Comparison of ENCODE assay signal across 8 cellular contexts in genomic region chr5:133051547-133052316, GRCh38. TPM values are rescaled to one million over a fixed set of nuclear protein-coding genes. Genes with fewer than 3 reads are reported as not detected.
DNase-seq lines count a peak whose midpoint lies in the region; ATAC-seq and TF ChIP-seq lines count a peak whose summit lies in the region.

HSPA4 (plus strand) TSS chr5:133052013; CDS start chr5:133052251, 238 bp downstream.

- no peaks in the 10 kb centered on the region for H3K27me3 ChIP-seq in SU-DHL-6 (ENCODE audit: low read length)
- H3K27me3 ChIP-seq in thymus (ENCODE audit: control insufficient read depth, insufficient read depth): no peaks in the 10 kb centered on the region

- no peaks in the 10 kb centered on the region for H3K9me3 Mint-ChIP-seq in activated naive CD8-positive, alpha-beta T cell treated with anti-CD3 and anti-CD28 coated beads, Interleukin-2, amount 10 ng/mL, durations not matched to agents 7 days and 5 days
- H3K9me3 Mint-ChIP-seq in osteocyte (ENCODE audit: unreplicated experiment): no peaks in the 10 kb centered on the region

- H3K79me2 ChIP-seq in SU-DHL-6 (ENCODE audit: insufficient read depth, low read length): peaks cover 58% of the 10 kb centered on the region

- peak; percentile 84 for TF ChIP-seq POLR2A in GM10847 (IDR thresholded peaks at IDR 0.05; ENCODE audit: extremely low read depth, insufficient read length)

- no peak for TF ChIP-seq CTCF in SU-DHL-6 (IDR thresholded peaks at IDR 0.05; ENCODE audit: insufficient read depth, low read length, poor library complexity, severe bottlenecking)
- no peak for TF ChIP-seq CTCF in osteocyte (IDR thresholded peaks at IDR 0.05)

- H2AFZ ChIP-seq in SU-DHL-6 (ENCODE audit: low read depth, low read length, severe bottlenecking): peak within 1 kb of the TSS; percentile 79

- H3K27ac ChIP-seq in SU-DHL-6 (ENCODE audit: low read depth, low read length) (peak within 1 kb of the TSS; percentile 94), thymus (ENCODE audit: low read depth) (peak within 1 kb of the TSS; percentile 100)

- H3K4me3 ChIP-seq in SU-DHL-6 (ENCODE audit: insufficient read depth, low read length, poor library complexity, severe bottlenecking): peak within 1 kb of the TSS; percentile 98
- H3K4me3 ChIP-seq in thymus (ENCODE audit: low read length): peak within 1 kb of the TSS; percentile 100

- peaks cover 29% of the 10 kb centered on the region for H3K4me1 ChIP-seq in thymus (ENCODE audit: control insufficient read depth, insufficient read depth, low read length)

- H3K27ac Mint-ChIP-seq in activated naive CD8-positive, alpha-beta T cell treated with anti-CD3 and anti-CD28 coated beads, Interleukin-2, amount 10 ng/mL, durations not matched to agents 7 days and 5 days: peak within 1 kb of the TSS; percentile 100
- peak within 1 kb of the TSS; percentile 99 for H3K27ac Mint-ChIP-seq in osteocyte (ENCODE audit: unreplicated experiment)

- intact Hi-C loops in head of caudate nucleus (cut with DNase I): loop anchor here (5.0 kb wide), 1 partner anchor 89 kb away; the partner anchor contains the start of gene AFF4

- peaks cover 17% of the 10 kb centered on the region; the same call in 1 of the 2 replicates for H4K20me1 ChIP-seq in SU-DHL-6 (ENCODE audit: low read depth, low read length)

- peak; percentile 85 for ATAC-seq in HG02678 (IDR thresholded peaks at IDR 0.05; ENCODE audit: unreplicated experiment)
- ATAC-seq in activated naive CD8-positive, alpha-beta T cell treated with anti-CD3 and anti-CD28 coated beads, Interleukin-2, amount 10 ng/mL, durations not matched to agents 7 days and 5 days (ENCODE audit: low read depth): peak; percentile 79

- H3K9ac ChIP-seq in SU-DHL-6 (ENCODE audit: low read length): peak within 1 kb of the TSS; percentile 95

- POLR2A ChIA-PET in activated naive CD8-positive, alpha-beta T cell treated with anti-CD3 and anti-CD28 coated beads, Interleukin-2, amount 10 ng/mL, durations not matched to agents 7 days and 5 days (lab: Charles Lee): interaction anchor here (0.6 to 2.6 kb wide), 18 partner anchors 11 to 953 kb away, joined by 3 to 33 read pairs (median 4); partner anchors contain the start of genes AFF4, GDF9, RAD50 and UQCRQ

- DNase-seq in NCI-H128 (lab: John Stamatoyannopoulos, UW; ENCODE audit: unreplicated experiment): peak; percentile 83
- peak; percentile 94 for DNase-seq in activated naive CD8-positive, alpha-beta T cell treated with anti-CD3 and anti-CD28 coated beads, Interleukin-2, amount 10 ng/mL, durations not matched to agents 7 days and 5 days
- DNase-seq in head of caudate nucleus: peak; percentile 96 to 100 (median 99)
- DNase-seq in osteocyte (ENCODE audit: extremely low spot score, unreplicated experiment): peak; percentile 99

- no peaks in the 10 kb centered on the region for H3K27me3 Mint-ChIP-seq in activated naive CD8-positive, alpha-beta T cell treated with anti-CD3 and anti-CD28 coated beads, Interleukin-2, amount 10 ng/mL, durations not matched to agents 7 days and 5 days
- H3K27me3 Mint-ChIP-seq in osteocyte (ENCODE audit: unreplicated experiment): no peaks in the 10 kb centered on the region

- H3K9me2 ChIP-seq in SU-DHL-6 (replicated peaks; ENCODE audit: insufficient read depth, low read length): no peaks in the 10 kb centered on the region

- H3K9me3 ChIP-seq in SU-DHL-6 (ENCODE audit: insufficient read depth, low read length) (no peaks in the 10 kb centered on the region), thymus (ENCODE audit: control insufficient read depth) (no peaks in the 10 kb centered on the region)

- H3K4me1 Mint-ChIP-seq in activated naive CD8-positive, alpha-beta T cell treated with anti-CD3 and anti-CD28 coated beads, Interleukin-2, amount 10 ng/mL, durations not matched to agents 7 days and 5 days: peaks cover 36% of the 10 kb centered on the region
- H3K4me1 Mint-ChIP-seq in osteocyte (ENCODE audit: unreplicated experiment): peaks cover 58% of the 10 kb centered on the region

- peak within 1 kb of the TSS; percentile 95 for H3K4me2 ChIP-seq in SU-DHL-6 (ENCODE audit: low read depth, low read length, poor library complexity, severe bottlenecking)

- WGBS in thymus: under 1% methylated on average over 68 of the region's 68 CpGs

- H3K36me3 ChIP-seq in SU-DHL-6 (ENCODE audit: low read length): no peaks in the 10 kb centered on the region
- no peaks in the 10 kb centered on the region for H3K36me3 ChIP-seq in thymus (ENCODE audit: control insufficient read depth, insufficient read depth)

- peaks cover 11% of the 10 kb centered on the region for H3F3A ChIP-seq in SU-DHL-6 (ENCODE audit: insufficient read depth)

- H3K36me3 Mint-ChIP-seq in activated naive CD8-positive, alpha-beta T cell treated with anti-CD3 and anti-CD28 coated beads, Interleukin-2, amount 10 ng/mL, durations not matched to agents 7 days and 5 days: peaks cover 12% of the 10 kb centered on the region
- no peaks in the 10 kb centered on the region for H3K36me3 Mint-ChIP-seq in osteocyte (ENCODE audit: unreplicated experiment)

- peak within 1 kb of the TSS; percentile 98 for H3K4me3 Mint-ChIP-seq in activated naive CD8-positive, alpha-beta T cell treated with anti-CD3 and anti-CD28 coated beads, Interleukin-2, amount 10 ng/mL, durations not matched to agents 7 days and 5 days
- peak within 1 kb of the TSS; percentile 94 for H3K4me3 Mint-ChIP-seq in osteocyte (ENCODE audit: unreplicated experiment)

RNA-seq across cellular contexts. Expression of gene HSPA4, which starts in this region (rescaled TPM):
- 10 to 100 TPM; 78.9 to 83.2 TPM for total RNA-seq in activated naive CD8-positive, alpha-beta T cell treated with anti-CD3 and anti-CD28 coated beads, Interleukin-2, amount 10 ng/mL, durations not matched to agents 7 days and 5 days
- 94.9 and 107 TPM in 2 replicates for total RNA-seq in osteocyte
- polyA plus RNA-seq in thymus: 65.4 TPM

Comparison
In these comparisons a context has a peak if more than half of its experiments do, and no peak if none do; other contexts are left out.
1. Peak in every context shown above with its lines: DNase-seq, ATAC-seq, H3K4me3 ChIP-seq and H3K27ac ChIP-seq.